8 cellular contexts compared by ENCODE assay signal in the genomic region with DNA sequence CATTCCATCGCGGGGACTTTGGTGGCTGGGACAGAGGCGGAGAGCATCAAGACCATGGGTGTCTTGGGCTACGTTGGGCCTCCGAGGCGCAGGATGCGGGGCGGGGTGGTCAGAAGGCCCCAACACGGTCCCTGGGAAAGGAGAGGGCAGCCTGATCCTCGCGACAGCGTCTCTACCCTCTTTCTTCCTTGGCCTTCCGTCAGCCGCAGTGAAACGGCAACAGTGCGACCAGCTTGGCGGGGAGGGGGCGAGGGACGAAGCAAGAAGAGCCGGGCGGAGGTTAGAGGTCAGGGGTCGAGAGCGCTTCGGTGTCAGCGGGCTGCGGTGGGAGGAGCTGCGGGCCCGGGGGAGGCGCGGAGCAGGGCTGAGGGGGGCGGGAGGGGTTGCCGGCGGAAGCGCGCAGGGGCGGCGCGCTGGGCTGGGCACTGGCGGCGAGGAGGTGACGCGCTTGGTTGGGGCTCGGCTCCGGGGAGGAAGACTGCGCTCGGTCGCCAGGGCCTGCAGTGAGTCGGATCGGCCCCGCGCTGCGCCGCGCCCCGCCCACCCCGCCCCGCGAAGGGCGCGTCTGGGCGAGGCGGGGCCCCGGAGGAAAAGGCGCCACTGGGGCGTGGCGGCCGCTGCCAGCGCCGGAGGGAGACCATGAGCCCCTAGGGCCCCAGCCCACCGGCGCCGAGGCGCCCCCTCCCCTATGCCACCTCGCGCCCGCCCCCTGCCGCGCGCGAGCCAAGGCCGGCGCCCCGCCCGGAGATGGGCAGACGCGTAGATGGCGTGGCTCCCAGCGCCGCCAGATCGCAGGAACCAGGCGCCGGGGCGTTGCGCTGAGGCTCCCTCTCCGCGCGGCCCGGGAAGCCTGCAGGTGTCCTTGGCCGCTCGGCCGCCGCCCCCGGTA. TPM values are rescaled to one million over a fixed set of nuclear protein-coding genes. Genes with fewer than 3 reads are reported as not detected.
DNase-seq lines count a peak whose midpoint lies in the region; ATAC-seq and TF ChIP-seq lines count a peak whose summit lies in the region.

Gene KCNC4 (plus strand): TSS at position 600 of the 889 bp plus-strand sequence. CDS start 1,186 bp downstream, outside the sequence.

- H3K27ac Mint-ChIP-seq in IgD-negative memory B cell (peak within 1 kb of the TSS; percentile 95 to 96 (median 95)), natural killer cell (peak within 1 kb of the TSS; percentile 68 to 94)
- peak within 1 kb of the TSS; percentile 84 for H3K27ac Mint-ChIP-seq in activated T-helper 17 cell treated with anti-CD3 and anti-CD28 coated beads, Interleukin-2, amount 50 U/mL, for 72 hours
- peak within 1 kb of the TSS; percentile 95 for H3K27ac Mint-ChIP-seq in stimulated activated naive B cell treated with anti-CD40 and anti-IgM and Interleukin-4, amounts not matched to agents 10 μg/mL and 1 μg/mL and 100 μg/mL, for 72 hours

- H3K4me3 Mint-ChIP-seq in IgD-negative memory B cell (peak within 1 kb of the TSS; percentile 87 to 96 (median 96)), natural killer cell (peak within 1 kb of the TSS; percentile 92)
- peak within 1 kb of the TSS; percentile 89 for H3K4me3 Mint-ChIP-seq in activated T-helper 17 cell treated with anti-CD3 and anti-CD28 coated beads, Interleukin-2, amount 50 U/mL, for 72 hours
- H3K4me3 Mint-ChIP-seq in stimulated activated naive B cell treated with anti-CD40 and anti-IgM and Interleukin-4, amounts not matched to agents 10 μg/mL and 1 μg/mL and 100 μg/mL, for 72 hours: peak within 1 kb of the TSS; percentile 95 to 96

- H3K27ac ChIP-seq in RWPE1: peak within 1 kb of the TSS; percentile 69

- H3K36me3 Mint-ChIP-seq in IgD-negative memory B cell (no peaks in the 10 kb centered on the region), natural killer cell (no peaks in the 10 kb centered on the region)
- no peaks in the 10 kb centered on the region for H3K36me3 Mint-ChIP-seq in activated T-helper 17 cell treated with anti-CD3 and anti-CD28 coated beads, Interleukin-2, amount 50 U/mL, for 72 hours (ENCODE audit: low read depth)
- H3K36me3 Mint-ChIP-seq in stimulated activated naive B cell treated with anti-CD40 and anti-IgM and Interleukin-4, amounts not matched to agents 10 μg/mL and 1 μg/mL and 100 μg/mL, for 72 hours: no peaks in the 10 kb centered on the region

- ATAC-seq in GM21576 (IDR thresholded peaks at IDR 0.05; ENCODE audit: unreplicated experiment) (peak; percentile 74), natural killer cell (peak; percentile 87 to 95 (median 90))
- ATAC-seq in activated T-helper 17 cell treated with anti-CD3 and anti-CD28 coated beads, Interleukin-2, amount 50 U/mL, for 72 hours (replicated peaks): peak; percentile 86
- ATAC-seq in stimulated activated naive B cell treated with anti-CD40 and anti-IgM and Interleukin-4, amounts not matched to agents 10 μg/mL and 1 μg/mL and 100 μg/mL, for 72 hours (replicated peaks): peak; percentile 86 to 90

- H3K4me1 Mint-ChIP-seq in IgD-negative memory B cell (peaks cover 19 to 26% (median 23%) of the 10 kb centered on the region in 3 donors), natural killer cell (peaks cover 8 to 35% of the 10 kb centered on the region in 2 donors)
- H3K4me1 Mint-ChIP-seq in activated T-helper 17 cell treated with anti-CD3 and anti-CD28 coated beads, Interleukin-2, amount 50 U/mL, for 72 hours: peaks cover 28% of the 10 kb centered on the region
- peaks cover 19 to 56% of the 10 kb centered on the region in 2 donors for H3K4me1 Mint-ChIP-seq in stimulated activated naive B cell treated with anti-CD40 and anti-IgM and Interleukin-4, amounts not matched to agents 10 μg/mL and 1 μg/mL and 100 μg/mL, for 72 hours

- DNase-seq in DMS114 treated with DMSO at 0.1 percent for 48 hours (lab: John Stamatoyannopoulos, UW; ENCODE audit: unreplicated experiment): peak; percentile 72
- peak; percentile 77 for DNase-seq in RWPE1 (ENCODE audit: low spot score)
- DNase-seq in fibroblast of peridontal ligament (ENCODE audit: extremely low read depth): peak; percentile 45
- DNase-seq in natural killer cell: peak; percentile 74
- DNase-seq in stimulated activated naive B cell treated with anti-CD40 and anti-IgM and Interleukin-4, amounts not matched to agents 10 μg/mL and 1 μg/mL and 100 μg/mL, for 72 hours: peak; percentile 76

- intact Hi-C loops in natural killer cell (cut with micrococcal nuclease): loop anchor here (1.0 to 5.0 kb wide), 3 partner anchors 52 to 197 kb away; partner anchors contain the start of gene LAMTOR5

- TF ChIP-seq CTCF in RWPE1 (conservative IDR thresholded peaks at IDR 0.05; ENCODE audit: low read depth): no peak
- no peak for TF ChIP-seq CTCF in natural killer cell (IDR thresholded peaks at IDR 0.05)

- peaks cover 0 to 2% (median 0%) of the 10 kb centered on the region in 3 donors for H3K9me3 Mint-ChIP-seq in IgD-negative memory B cell
- no peaks in the 10 kb centered on the region for H3K9me3 Mint-ChIP-seq in activated T-helper 17 cell treated with anti-CD3 and anti-CD28 coated beads, Interleukin-2, amount 50 U/mL, for 72 hours
- no peaks in the 10 kb centered on the region for H3K9me3 Mint-ChIP-seq in natural killer cell
- H3K9me3 Mint-ChIP-seq in stimulated activated naive B cell treated with anti-CD40 and anti-IgM and Interleukin-4, amounts not matched to agents 10 μg/mL and 1 μg/mL and 100 μg/mL, for 72 hours: peaks cover 0 to 1% of the 10 kb centered on the region in 2 donors

- CTCF ChIA-PET in RWPE1 (lab: Yijun Ruan, JAX): interaction anchor here (0.6 to 13.5 kb wide), 7 partner anchors 26 to 286 kb away, joined by 3 to 265 read pairs (median 3); no protein-coding TSS in a partner anchor

- no peaks in the 10 kb centered on the region for H3K27me3 Mint-ChIP-seq in IgD-negative memory B cell
- no peaks in the 10 kb centered on the region for H3K27me3 Mint-ChIP-seq in activated T-helper 17 cell treated with anti-CD3 and anti-CD28 coated beads, Interleukin-2, amount 50 U/mL, for 72 hours
- H3K27me3 Mint-ChIP-seq in natural killer cell (ENCODE audit: low read depth in 2 of 2): peaks cover 0 to 9% of the 10 kb centered on the region in 2 donors
- H3K27me3 Mint-ChIP-seq in stimulated activated naive B cell treated with anti-CD40 and anti-IgM and Interleukin-4, amounts not matched to agents 10 μg/mL and 1 μg/mL and 100 μg/mL, for 72 hours: peaks cover 0 to 6% of the 10 kb centered on the region in 2 donors

- POLR2A ChIA-PET in RWPE1 (lab: Yijun Ruan, JAX; ENCODE audit: low non-redundant PET): interaction anchor here (0.6 kb wide), 1 partner anchor 72 kb away, joined by 3 read pairs; no protein-coding TSS in a partner anchor

RNA-seq across cellular contexts. Expression of gene KCNC4, which starts in this region (rescaled TPM):
- 1.8 TPM for polyA plus RNA-seq in IgD-negative memory B cell
- 10 to 100 TPM; 13.4 to 18.9 TPM for total RNA-seq in activated T-helper 17 cell treated with anti-CD3 and anti-CD28 coated beads, Interleukin-2, amount 50 U/mL, for 72 hours
- 1 to 10 TPM; 2.5 to 3.9 (median 3.3) TPM for total RNA-seq in natural killer cell

Comparison
In these comparisons a context has a peak if more than half of its experiments do, and no peak if none do; other contexts are left out.
1. Peak in every context shown above with its lines: DNase-seq, ATAC-seq and H3K27ac ChIP-seq.